Comparison of ENCODE assay signal across 15 cellular contexts in genomic region chr11:11373934-11374333, GRCh38. TPM values are rescaled to one million over a fixed set of nuclear protein-coding genes. Genes with fewer than 3 reads are reported as not detected.
A peak's percentile ranks its signal among the peaks of the same experiment; 100 is the strongest.
DNase-seq lines count a peak whose midpoint lies in the region; TF ChIP-seq lines count a peak whose summit lies in the region.
"Had no signal": no experiment of that assay in that cellular context is flagged by ENCODE, and none has a peak within 500 bp of the region (broad histone marks: within the 10 kb centered on the region; RNA-seq: fewer than 3 reads in every experiment).

No MANE protein-coding gene starts in this region.

- peak overlapping the region; percentile 55 for H3K4me2 ChIP-seq in neural progenitor cell

- H3K4me1 ChIP-seq in neural progenitor cell = peaks cover 17% of the 10 kb centered on the region
- H3K4me1 ChIP-seq: BE2C had no signal

- peaks cover 68% of the 10 kb centered on the region for H3K4me1 Mint-ChIP-seq in dendritic cell treated with granulocyte-macrophage colony-stimulating factor and Interleukin-4, amounts not matched to agents 40 ng/mL and 50 ng/mL, for 4 days (ENCODE audit: low read depth)
- H3K4me1 Mint-ChIP-seq in neural progenitor cell (peaks cover 14% of the 10 kb centered on the region), progenitor cell of endocrine pancreas (ENCODE audit: low read depth) (peaks cover 10% of the 10 kb centered on the region)
- H3K4me1 Mint-ChIP-seq: CD4-positive, CD25-positive, alpha-beta regulatory T cell; CD8-positive, alpha-beta memory T cell had no signal

- peak overlapping the region; percentile 97 for H3K27ac Mint-ChIP-seq in dendritic cell treated with granulocyte-macrophage colony-stimulating factor and Interleukin-4, amounts not matched to agents 40 ng/mL and 50 ng/mL, for 4 days
- H3K27ac Mint-ChIP-seq in neural progenitor cell = no peak overlapping the region
- H3K27ac Mint-ChIP-seq in progenitor cell of endocrine pancreas = no peak overlapping the region
- H3K27ac Mint-ChIP-seq: CD4-positive, CD25-positive, alpha-beta regulatory T cell; CD8-positive, alpha-beta memory T cell had no signal

- peaks cover 93% of the 10 kb centered on the region for H3K36me3 Mint-ChIP-seq in dendritic cell treated with granulocyte-macrophage colony-stimulating factor and Interleukin-4, amounts not matched to agents 40 ng/mL and 50 ng/mL, for 4 days (ENCODE audit: low read depth)
- H3K36me3 Mint-ChIP-seq in neural progenitor cell (no peaks in the 10 kb centered on the region), progenitor cell of endocrine pancreas (ENCODE audit: insufficient read depth) (no peaks in the 10 kb centered on the region)
- H3K36me3 Mint-ChIP-seq: CD4-positive, CD25-positive, alpha-beta regulatory T cell; CD8-positive, alpha-beta memory T cell had no signal

- H3K36me3 ChIP-seq in neural progenitor cell = no peaks in the 10 kb centered on the region
- H3K36me3 ChIP-seq: BE2C had no signal

- H3K9me3 ChIP-seq in neural progenitor cell (ENCODE audit: low read depth) = no peaks in the 10 kb centered on the region
- H3K9me3 ChIP-seq: BE2C had no signal

- TF ChIP-seq CTCF in RWPE1 (conservative IDR thresholded peaks at IDR 0.05; ENCODE audit: low read depth) = no peak
- no peak for TF ChIP-seq CTCF in neural progenitor cell (IDR thresholded peaks at IDR 0.05)
- no peak for TF ChIP-seq CTCF in progenitor cell of endocrine pancreas (IDR thresholded peaks at IDR 0.05; ENCODE audit: unreplicated experiment)

- intact Hi-C loops in dendritic cell treated with granulocyte-macrophage colony-stimulating factor and Interleukin-4, amounts not matched to agents 40 ng/mL and 50 ng/mL, for 4 days (cut with micrococcal nuclease) = loop anchor here (5.0 kb wide), 1 partner anchor 43 kb away; no protein-coding TSS in a partner anchor

- H3K79me2 ChIP-seq in neural progenitor cell (ENCODE audit: low read depth) = no peaks in the 10 kb centered on the region

- no peak overlapping the region for H3K9ac ChIP-seq in neural progenitor cell

- DNase-seq in RWPE1 (ENCODE audit: low spot score) = no peak
- peak; percentile 51 for DNase-seq in neural progenitor cell (ENCODE audit: low spot score)
- no peak for DNase-seq in progenitor cell of endocrine pancreas (ENCODE audit: low spot score, unreplicated experiment)
- no peak for DNase-seq in cerebellum (ENCODE audit: low spot score)
- DNase-seq in activated gamma-delta T cell (lab: John Stamatoyannopoulos, UW) = no peak
- DNase-seq: ACHN; BE2C; C1 segment of cervical spinal cord; CD4-positive, CD25-positive, alpha-beta regulatory T cell; CD8-positive, alpha-beta memory T cell; COR-L47; HCEC 1CT; IMR-90 had no signal

- H4K20me1 ChIP-seq in neural progenitor cell (ENCODE audit: low read depth) = no peaks in the 10 kb centered on the region

- peaks cover 12% of the 10 kb centered on the region for H3F3A ChIP-seq in neural progenitor cell (ENCODE audit: low read depth)

- H3K9me3 Mint-ChIP-seq in dendritic cell treated with granulocyte-macrophage colony-stimulating factor and Interleukin-4, amounts not matched to agents 40 ng/mL and 50 ng/mL, for 4 days = peaks cover 8% of the 10 kb centered on the region
- no peaks in the 10 kb centered on the region for H3K9me3 Mint-ChIP-seq in neural progenitor cell
- H3K9me3 Mint-ChIP-seq in progenitor cell of endocrine pancreas (ENCODE audit: low read depth) = no peaks in the 10 kb centered on the region

- no peak overlapping the region for H3K4me3 Mint-ChIP-seq in dendritic cell treated with granulocyte-macrophage colony-stimulating factor and Interleukin-4, amounts not matched to agents 40 ng/mL and 50 ng/mL, for 4 days
- H3K4me3 Mint-ChIP-seq in neural progenitor cell (no peak overlapping the region), progenitor cell of endocrine pancreas (ENCODE audit: low read depth) (no peak overlapping the region)
- H3K4me3 Mint-ChIP-seq: CD4-positive, CD25-positive, alpha-beta regulatory T cell; CD8-positive, alpha-beta memory T cell had no signal

- peaks cover 26% of the 10 kb centered on the region for H3K27me3 Mint-ChIP-seq in dendritic cell treated with granulocyte-macrophage colony-stimulating factor and Interleukin-4, amounts not matched to agents 40 ng/mL and 50 ng/mL, for 4 days
- H3K27me3 Mint-ChIP-seq in neural progenitor cell (ENCODE audit: insufficient read depth, low read depth) (peaks cover 4% of the 10 kb centered on the region), progenitor cell of endocrine pancreas (no peaks in the 10 kb centered on the region)

- H3K4me3 ChIP-seq in neural progenitor cell = no peak overlapping the region

- POLR2A ChIA-PET in RWPE1 (lab: Yijun Ruan, JAX; ENCODE audit: low non-redundant PET) = no interaction called here

- CTCF ChIA-PET in RWPE1 (lab: Yijun Ruan, JAX) = interaction anchor here (0.8 kb wide), 1 partner anchor 9 kb away, joined by 3 read pairs; no protein-coding TSS in a partner anchor

- no peak overlapping the region for H2AFZ ChIP-seq in neural progenitor cell (replicated peaks)

- H3K27ac ChIP-seq in RWPE1 (peak overlapping the region; percentile 53; the same call in 1 of the 2 replicates), neural progenitor cell (no peak overlapping the region)
- H3K27ac ChIP-seq: HL-60 had no signal

- peaks cover 16% of the 10 kb centered on the region for H3K27me3 ChIP-seq in neural progenitor cell
- H3K27me3 ChIP-seq: BE2C had no signal

RNA-seq across cellular contexts. Expression of gene CSNK2A3, which starts 20.9 kb away (rescaled TPM):
- 1.7 and 5.9 TPM in 2 replicates for total RNA-seq in neural progenitor cell (ENCODE audit: low replicate concordance)
- total RNA-seq in progenitor cell of endocrine pancreas = 1.3 TPM in 2 replicates
- 6.2 TPM for total RNA-seq in cerebellum
- total RNA-seq: CD4-positive, CD25-positive, alpha-beta regulatory T cell had no signal
